In the genomic region with DNA sequence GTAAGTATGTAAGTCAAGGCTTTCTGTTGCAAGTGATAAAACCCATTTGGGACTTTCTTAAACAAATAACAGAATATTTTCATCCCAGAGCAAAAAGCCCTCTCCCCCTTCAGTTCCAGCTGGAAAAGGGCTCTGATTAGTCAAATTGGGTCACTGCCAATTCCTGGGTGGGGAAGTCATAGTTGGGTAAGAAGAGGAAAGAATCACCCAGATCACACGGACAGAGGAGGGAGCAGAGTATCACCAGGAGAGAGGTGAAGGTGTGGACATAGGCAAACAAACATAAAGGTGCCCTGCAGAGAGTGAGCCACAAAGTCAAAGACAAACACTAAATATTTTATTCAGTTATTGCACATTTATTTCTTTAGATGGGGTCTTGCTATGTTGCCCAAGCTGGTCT, we compare ENCODE assay signal across 14 cellular contexts. TPM values are rescaled to one million over a fixed set of nuclear protein-coding genes. Genes with fewer than 3 reads are reported as not detected.
DNase-seq lines count a peak whose midpoint lies in the region; ATAC-seq and TF ChIP-seq lines count a peak whose summit lies in the region.
"Had no signal": no experiment of that assay in that cellular context is flagged by ENCODE, and none has a peak within 500 bp of the region (broad histone marks: within the 10 kb centered on the region; RNA-seq: fewer than 3 reads in every experiment).

No MANE protein-coding gene starts in this region.

- ATAC-seq in left cardiac atrium (no peak), right cardiac atrium (no peak), T-cell (replicated peaks in 1 of 4) (no peak), HG03457 (IDR thresholded peaks at IDR 0.05; ENCODE audit: unreplicated experiment) (no peak), SK-N-SH treated with all-trans-retinoic acid at 6 μM for 48 hours (no peak)
- no peak for ATAC-seq in stimulated activated naive CD8-positive, alpha-beta T cell treated with anti-CD3 and anti-CD28 coated beads, Interleukin-15, Interleukin-2, amounts not matched to agents 100 U/mL and 50 U/mL, for 24 hours
- ATAC-seq: HCT116, left ventricle myocardium superior, Panc1 had no signal

- no peaks in the 10 kb centered on the region for H3K27me3 Mint-ChIP-seq in T-cell

- H3K9me3 ChIP-seq in right cardiac atrium (ENCODE audit: control insufficient read depth, low read length) (no peaks in the 10 kb centered on the region), transverse colon (no peaks in the 10 kb centered on the region)

- H3K27ac Mint-ChIP-seq in T-cell: peak overlapping the region; percentile 68 to 72

- peaks cover 50 to 65% (median 63%) of the 10 kb centered on the region in 3 donors for H3K4me1 Mint-ChIP-seq in T-cell

- no peaks in the 10 kb centered on the region for H3K9me3 Mint-ChIP-seq in T-cell

- no peak for TF ChIP-seq EP300 in transverse colon (IDR thresholded peaks at IDR 0.05; ENCODE audit: low read depth)

- H3K27me3 ChIP-seq in right cardiac atrium (ENCODE audit: control insufficient read depth, insufficient read depth) (no peaks in the 10 kb centered on the region), transverse colon (no peaks in the 10 kb centered on the region)

- H3K4me3 ChIP-seq in right cardiac atrium (ENCODE audit: low read length) (no peak overlapping the region), fibroblast of pulmonary artery (replicated peaks; ENCODE audit: low read depth, low read length) (no peak overlapping the region), transverse colon (no peak overlapping the region)

- 19% methylated on average over 1 of the region's 1 CpG for WGBS in right cardiac atrium
- WGBS in transverse colon (ENCODE audit: low coverage in 1 of 2), 2 donors: 9 to 17% methylated on average over 1 of the region's 1 CpG

- CTCF ChIA-PET in T-cell (lab: Charles Lee): no interaction called here

- no peaks in the 10 kb centered on the region for H3K36me3 Mint-ChIP-seq in T-cell

- in situ Hi-C loops in transverse colon (cut with MboI; ENCODE audit: low pct_ligation_motif_present in 1 of 4, low pct_unique_long_range_greater_than_20kb in 1 of 4, low sequenced_read_pairs in 3 of 4): no loop called here

- no peak for TF ChIP-seq POLR2A in transverse colon (IDR thresholded peaks at IDR 0.05)

- intact Hi-C loops in left cardiac atrium (cut with DNase I) (no loop called here), right cardiac atrium (cut with DNase I) (no loop called here), transverse colon (cut with DNase I; ENCODE audit: low total_unique reads) (loop anchor here (2.0 kb wide), 1 partner anchor 29 kb away; no protein-coding TSS in a partner anchor)

- H3K36me3 ChIP-seq in transverse colon: no peaks in the 10 kb centered on the region

- DNase-seq in left cardiac atrium: peak; percentile 29
- DNase-seq in right cardiac atrium: no peak
- no peak for DNase-seq in T-cell
- peak; percentile 32 for DNase-seq in fibroblast of pulmonary artery (ENCODE audit: low read depth)
- DNase-seq in transverse colon: peak; percentile 45
- DNase-seq in stimulated activated naive CD8-positive, alpha-beta T cell treated with anti-CD3 and anti-CD28 coated beads, Interleukin-15, Interleukin-2, amounts not matched to agents 100 U/mL and 50 U/mL, for 24 hours: no peak
- DNase-seq: left ventricle myocardium superior; nucleus accumbens; stimulated activated naive CD4-positive, alpha-beta T cell treated with Interleukin-2 at 50 U/mL for 16 hours; T-helper 2 cell had no signal

- TF ChIP-seq CTCF in fibroblast of pulmonary artery (IDR thresholded peaks at IDR 0.05; ENCODE audit: low read length, missing control alignments) (no peak), transverse colon (IDR thresholded peaks at IDR 0.05) (no peak)

- POLR2A ChIA-PET in T-cell (lab: Charles Lee): interaction anchor here in 1 of 2 donors (0.7 kb wide), 1 partner anchor 34 kb away, joined by 6 read pairs; no protein-coding TSS in a partner anchor

- H3K4me1 ChIP-seq in right cardiac atrium (ENCODE audit: control insufficient read depth, insufficient read depth, low read length) (peaks cover 8% of the 10 kb centered on the region), transverse colon (peaks cover 13 to 43% (median 22%) of the 10 kb centered on the region in 4 donors)

- H3K4me3 Mint-ChIP-seq in T-cell: no peak overlapping the region

- no peak overlapping the region for H3K27ac ChIP-seq in right cardiac atrium (ENCODE audit: low read length)
- peak overlapping the region in 3 of 4 donors; percentile 62 to 88 (median 81) for H3K27ac ChIP-seq in transverse colon

TF ChIP-seq in SK-N-SH treated with all-trans-retinoic acid at 6 μM for 48 hours, 23 proteins besides CTCF, POLR2A, EP300 and RAD21:
- TF ChIP-seq SNAI2 (CRISPR knock-in tag; IDR thresholded peaks at IDR 0.05) (no peak), TCF4 (CRISPR knock-in tag; IDR thresholded peaks at IDR 0.05; ENCODE audit: borderline replicate concordance) (no peak), CSDC2 (CRISPR knock-in tag; IDR thresholded peaks at IDR 0.05) (no peak), GLIS3 (CRISPR knock-in tag; IDR thresholded peaks at IDR 0.05) (no peak), ZNF565 (CRISPR knock-in tag; conservative IDR thresholded peaks at IDR 0.05; ENCODE audit: low read depth) (no peak), ZNF70 (CRISPR knock-in tag; IDR thresholded peaks at IDR 0.05) (no peak), ISL1 (CRISPR knock-in tag; IDR thresholded peaks at IDR 0.05) (no peak), ZFP30 (CRISPR knock-in tag; IDR thresholded peaks at IDR 0.05) (no peak), ESRRG (CRISPR knock-in tag; IDR thresholded peaks at IDR 0.05) (no peak), PPARA (CRISPR knock-in tag; IDR thresholded peaks at IDR 0.05; ENCODE audit: borderline replicate concordance) (no peak), RARB (CRISPR knock-in tag; IDR thresholded peaks at IDR 0.05) (no peak)
- TF ChIP-seq, protein P1, sequence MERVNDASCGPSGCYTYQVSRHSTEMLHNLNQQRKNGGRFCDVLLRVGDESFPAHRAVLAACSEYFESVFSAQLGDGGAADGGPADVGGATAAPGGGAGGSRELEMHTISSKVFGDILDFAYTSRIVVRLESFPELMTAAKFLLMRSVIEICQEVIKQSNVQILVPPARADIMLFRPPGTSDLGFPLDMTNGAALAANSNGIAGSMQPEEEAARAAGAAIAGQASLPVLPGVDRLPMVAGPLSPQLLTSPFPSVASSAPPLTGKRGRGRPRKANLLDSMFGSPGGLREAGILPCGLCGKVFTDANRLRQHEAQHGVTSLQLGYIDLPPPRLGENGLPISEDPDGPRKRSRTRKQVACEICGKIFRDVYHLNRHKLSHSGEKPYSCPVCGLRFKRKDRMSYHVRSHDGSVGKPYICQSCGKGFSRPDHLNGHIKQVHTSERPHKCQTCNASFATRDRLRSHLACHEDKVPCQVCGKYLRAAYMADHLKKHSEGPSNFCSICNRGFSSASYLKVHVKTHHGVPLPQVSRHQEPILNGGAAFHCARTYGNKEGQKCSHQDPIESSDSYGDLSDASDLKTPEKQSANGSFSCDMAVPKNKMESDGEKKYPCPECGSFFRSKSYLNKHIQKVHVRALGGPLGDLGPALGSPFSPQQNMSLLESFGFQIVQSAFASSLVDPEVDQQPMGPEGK (CRISPR knock-in tag; IDR thresholded peaks at IDR 0.05; ENCODE audit: borderline replicate concordance): no peak
- TF ChIP-seq, protein P2, sequence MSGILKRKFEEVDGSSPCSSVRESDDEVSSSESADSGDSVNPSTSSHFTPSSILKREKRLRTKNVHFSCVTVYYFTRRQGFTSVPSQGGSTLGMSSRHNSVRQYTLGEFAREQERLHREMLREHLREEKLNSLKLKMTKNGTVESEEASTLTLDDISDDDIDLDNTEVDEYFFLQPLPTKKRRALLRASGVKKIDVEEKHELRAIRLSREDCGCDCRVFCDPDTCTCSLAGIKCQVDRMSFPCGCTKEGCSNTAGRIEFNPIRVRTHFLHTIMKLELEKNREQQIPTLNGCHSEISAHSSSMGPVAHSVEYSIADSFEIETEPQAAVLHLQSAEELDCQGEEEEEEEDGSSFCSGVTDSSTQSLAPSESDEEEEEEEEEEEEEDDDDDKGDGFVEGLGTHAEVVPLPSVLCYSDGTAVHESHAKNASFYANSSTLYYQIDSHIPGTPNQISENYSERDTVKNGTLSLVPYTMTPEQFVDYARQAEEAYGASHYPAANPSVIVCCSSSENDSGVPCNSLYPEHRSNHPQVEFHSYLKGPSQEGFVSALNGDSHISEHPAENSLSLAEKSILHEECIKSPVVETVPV (CRISPR knock-in tag; IDR thresholded peaks at IDR 0.05): no peak
- TF ChIP-seq, protein P3, sequence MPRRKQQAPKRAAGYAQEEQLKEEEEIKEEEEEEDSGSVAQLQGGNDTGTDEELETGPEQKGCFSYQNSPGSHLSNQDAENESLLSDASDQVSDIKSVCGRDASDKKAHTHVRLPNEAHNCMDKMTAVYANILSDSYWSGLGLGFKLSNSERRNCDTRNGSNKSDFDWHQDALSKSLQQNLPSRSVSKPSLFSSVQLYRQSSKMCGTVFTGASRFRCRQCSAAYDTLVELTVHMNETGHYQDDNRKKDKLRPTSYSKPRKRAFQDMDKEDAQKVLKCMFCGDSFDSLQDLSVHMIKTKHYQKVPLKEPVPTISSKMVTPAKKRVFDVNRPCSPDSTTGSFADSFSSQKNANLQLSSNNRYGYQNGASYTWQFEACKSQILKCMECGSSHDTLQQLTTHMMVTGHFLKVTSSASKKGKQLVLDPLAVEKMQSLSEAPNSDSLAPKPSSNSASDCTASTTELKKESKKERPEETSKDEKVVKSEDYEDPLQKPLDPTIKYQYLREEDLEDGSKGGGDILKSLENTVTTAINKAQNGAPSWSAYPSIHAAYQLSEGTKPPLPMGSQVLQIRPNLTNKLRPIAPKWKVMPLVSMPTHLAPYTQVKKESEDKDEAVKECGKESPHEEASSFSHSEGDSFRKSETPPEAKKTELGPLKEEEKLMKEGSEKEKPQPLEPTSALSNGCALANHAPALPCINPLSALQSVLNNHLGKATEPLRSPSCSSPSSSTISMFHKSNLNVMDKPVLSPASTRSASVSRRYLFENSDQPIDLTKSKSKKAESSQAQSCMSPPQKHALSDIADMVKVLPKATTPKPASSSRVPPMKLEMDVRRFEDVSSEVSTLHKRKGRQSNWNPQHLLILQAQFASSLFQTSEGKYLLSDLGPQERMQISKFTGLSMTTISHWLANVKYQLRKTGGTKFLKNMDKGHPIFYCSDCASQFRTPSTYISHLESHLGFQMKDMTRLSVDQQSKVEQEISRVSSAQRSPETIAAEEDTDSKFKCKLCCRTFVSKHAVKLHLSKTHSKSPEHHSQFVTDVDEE (CRISPR knock-in tag; IDR thresholded peaks at IDR 0.05): no peak
TF ChIP-seq in SK-N-SH treated with all-trans-retinoic acid at 6 μM for 48 hours: peak in this region for 0.

RNA-seq across cellular contexts. Expression of a gene that starts 36.3 kb away (rescaled TPM):
- 10 to 100 TPM in 1 of 2 donors, 1 to 10 TPM in 1; 9.6 to 10.6 TPM for total RNA-seq in left cardiac atrium
- total RNA-seq in right cardiac atrium: 1 to 10 TPM; 3.7 to 9.2 (median 5.4) TPM
- 0.57 TPM for polyA plus RNA-seq in right cardiac atrium
- total RNA-seq in T-cell: 100 to 1,000 TPM; 361 to 422 (median 392) TPM
- total RNA-seq in transverse colon: 100 to 1,000 TPM in 3 of 4 donors, 10 to 100 TPM in 1; 81.6 to 338 (median 129) TPM

Comparison
In these comparisons a context has a peak if more than half of its experiments do, and no peak if none do; other contexts are left out.
1. DNase-seq: peak in left cardiac atrium (single experiment), fibroblast of pulmonary artery (single experiment) and transverse colon (single experiment); none in right cardiac atrium (0 of 3), T-cell (0 of 34) and stimulated activated naive CD8-positive, alpha-beta T cell treated with anti-CD3 and anti-CD28 coated beads, Interleukin-15, Interleukin-2, amounts not matched to agents 100 U/mL and 50 U/mL, for 24 hours (single experiment).
2. RNA of a gene that starts 36.3 kb away (total RNA-seq): 361 to 422 TPM in T-cell and 81.6 to 338 TPM in transverse colon; 9.6 to 10.6 TPM in left cardiac atrium and 3.7 to 9.2 TPM in right cardiac atrium; every median in the first group is over 4 times any median in the second.